16 cellular contexts compared by ENCODE assay signal in the genomic region with DNA sequence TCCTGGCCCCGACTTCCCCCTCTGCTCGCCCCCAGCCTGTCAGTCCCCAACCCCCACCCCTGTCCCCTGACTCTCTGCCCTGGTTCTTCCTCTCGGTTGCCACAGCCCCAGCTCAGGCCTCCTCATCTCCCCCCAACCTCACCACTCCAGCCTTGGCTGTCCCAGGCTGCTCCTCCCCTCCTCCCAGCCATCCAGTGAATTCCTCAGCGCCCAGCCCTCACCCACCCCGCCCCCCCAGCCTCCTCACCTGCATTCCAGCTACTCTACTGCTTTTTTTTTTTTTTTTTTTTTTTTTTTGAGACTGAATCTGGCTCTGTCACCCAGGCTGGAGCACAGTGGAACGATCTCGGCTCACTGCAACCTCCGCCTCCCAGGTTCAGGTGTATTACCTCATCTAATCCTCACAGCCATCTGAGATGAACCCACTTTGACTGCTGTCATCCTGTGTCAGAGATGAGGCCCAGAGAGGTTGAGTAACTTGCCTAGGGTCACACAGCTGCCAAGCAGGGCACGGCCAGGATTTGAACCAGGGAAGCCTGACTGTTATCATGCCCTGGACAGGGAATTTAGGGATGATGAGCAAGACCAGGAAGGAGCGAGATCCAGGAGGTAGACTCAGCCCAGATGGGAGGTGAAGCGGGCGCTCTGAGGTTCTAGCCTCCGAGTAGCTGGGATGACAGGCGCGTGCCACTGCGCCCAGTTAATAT. TPM values are rescaled to one million over a fixed set of nuclear protein-coding genes. Genes with fewer than 3 reads are reported as not detected.
DNase-seq lines count a peak whose midpoint lies in the region; ATAC-seq, FAIRE-seq and TF ChIP-seq lines count a peak whose summit lies in the region.
"Had no signal": no experiment of that assay in that cellular context is flagged by ENCODE, and none has a peak within 500 bp of the region (broad histone marks: within the 10 kb centered on the region; RNA-seq: fewer than 3 reads in every experiment).

No MANE protein-coding gene starts in this region.

- H3K27me3 ChIP-seq in iPS-20b (ENCODE audit: insufficient read depth, low read length) (no peaks in the 10 kb centered on the region), smooth muscle cell (ENCODE audit: low read depth) (no peaks in the 10 kb centered on the region)
- H3K27me3 ChIP-seq: ascending aorta had no signal

- no peak for TF ChIP-seq CTCF in smooth muscle cell (IDR thresholded peaks at IDR 0.05; ENCODE audit: borderline replicate concordance, insufficient read depth, poor library complexity, severe bottlenecking)

- H3K9ac ChIP-seq in iPS-20b (ENCODE audit: low read depth, low read length) (peak overlapping the region; percentile 38; the same call in 1 of the 2 replicates), smooth muscle cell (ENCODE audit: low read depth) (no peak overlapping the region)

- peaks cover 25% of the 10 kb centered on the region for H3F3A ChIP-seq in smooth muscle cell (ENCODE audit: low read depth)

- no peak for FAIRE-seq in RCC 7860 (lab: Jason Lieb, UNC)
- FAIRE-seq: GM12892 had no signal

- no peaks in the 10 kb centered on the region for H4K20me1 ChIP-seq in smooth muscle cell (ENCODE audit: low read depth)

- ATAC-seq in HG03045 (IDR thresholded peaks at IDR 0.05; ENCODE audit: unreplicated experiment), result no peak

- no peak overlapping the region for H2AFZ ChIP-seq in smooth muscle cell (ENCODE audit: low read depth)

- H3K9me3 ChIP-seq in iPS-20b (ENCODE audit: insufficient read depth, low read depth, low read length) (no peaks in the 10 kb centered on the region), smooth muscle cell (replicated peaks; ENCODE audit: low read depth) (no peaks in the 10 kb centered on the region)
- H3K9me3 ChIP-seq: ascending aorta, HAP-1, heart left ventricle had no signal

- H3K4me3 ChIP-seq in iPS-20b (ENCODE audit: low read length), result peak overlapping the region; percentile 29; the same call in 1 of the 2 replicates
- no peak overlapping the region for H3K4me3 ChIP-seq in smooth muscle cell
- H3K4me3 ChIP-seq: ascending aorta, HAP-1, heart left ventricle had no signal

- no peaks in the 10 kb centered on the region for H3K36me3 ChIP-seq in iPS-20b (ENCODE audit: insufficient read depth, low read depth, low read length)
- no peaks in the 10 kb centered on the region for H3K36me3 ChIP-seq in smooth muscle cell (ENCODE audit: low read depth)
- H3K36me3 ChIP-seq: ascending aorta, HAP-1, heart left ventricle had no signal

- H3K4me1 ChIP-seq in iPS-20b (ENCODE audit: insufficient read depth, low read length) (peaks cover 5% of the 10 kb centered on the region; the same call in 1 of the 2 replicates), smooth muscle cell (ENCODE audit: low read depth) (peaks cover 3% of the 10 kb centered on the region)
- H3K4me1 ChIP-seq: ascending aorta had no signal

- H3K27ac ChIP-seq in iPS-20b (ENCODE audit: low read length), result peak overlapping the region; percentile 49
- H3K27ac ChIP-seq in smooth muscle cell (ENCODE audit: low read depth), result no peak overlapping the region
- H3K27ac ChIP-seq: 22Rv1, ascending aorta, heart left ventricle had no signal

- 76% methylated on average over 13 of the region's 16 CpGs for WGBS in smooth muscle cell (ENCODE audit: low lambda C conversion rate)

- H3K4me2 ChIP-seq in smooth muscle cell, result peak overlapping the region; percentile 29

- DNase-seq in DMS53 (lab: John Stamatoyannopoulos, UW), result peak; percentile 67
- DNase-seq in DMS53 treated with DMSO at 0.1 percent for 48 hours (lab: John Stamatoyannopoulos, UW; ENCODE audit: unreplicated experiment), result no peak
- DNase-seq in RCC 7860 (ENCODE audit: low spot score), result peak; percentile 55
- no peak for DNase-seq in smooth muscle cell (lab: John Stamatoyannopoulos, UW; ENCODE audit: unreplicated experiment)
- DNase-seq in DMS153 (lab: John Stamatoyannopoulos, UW), result no peak
- no peak for DNase-seq in NCI-H510A (lab: John Stamatoyannopoulos, UW)
- DNase-seq: DMS 273 treated with DMSO at 0.1 percent for 48 hours, Karpas-422 had no signal

- no peaks in the 10 kb centered on the region for H3K79me2 ChIP-seq in smooth muscle cell (ENCODE audit: low read depth)

RNA-seq across cellular contexts. Expression of a gene that starts 2.6 kb away (rescaled TPM):
- 1.7 TPM in 1 of 2 replicates, not detected in the other for total RNA-seq in smooth muscle cell
- polyA plus RNA-seq in smooth muscle cell, result 0.13 and 2.3 TPM in 2 replicates
- total RNA-seq: ascending aorta, subcutaneous adipose tissue had no signal

RNA-seq across cellular contexts. Expression of a gene that starts 42.9 kb away (rescaled TPM):
- total RNA-seq in smooth muscle cell, result 1.1 and 3.1 TPM in 2 replicates
- 0.66 and 1.8 TPM in 2 replicates for polyA plus RNA-seq in smooth muscle cell
- total RNA-seq: subcutaneous adipose tissue had no signal

RNA-seq across cellular contexts. Expression of a gene that starts 52.0 kb away (rescaled TPM):
- not detected in 2 replicates for total RNA-seq in smooth muscle cell
- 0.43 TPM in 1 of 2 replicates, not detected in the other for polyA plus RNA-seq in smooth muscle cell
- total RNA-seq: ascending aorta, heart left ventricle, subcutaneous adipose tissue had no signal
- polyA plus RNA-seq: heart left ventricle had no signal

Comparison
In these comparisons a context has a peak if more than half of its experiments do, and no peak if none do; other contexts are left out.
1. DNase-seq: peak in DMS53 (single experiment) and RCC 7860 (single experiment); none in DMS53 treated with DMSO at 0.1 percent for 48 hours (single experiment), smooth muscle cell (single experiment), DMS153 (single experiment) and NCI-H510A (single experiment).